ENCODE assay signal across 8 cellular contexts in genomic region chr1:205523891-205524793, GRCh38. TPM values are rescaled to one million over a fixed set of nuclear protein-coding genes. Genes with fewer than 3 reads are reported as not detected.
A peak's percentile ranks its signal among the peaks of the same experiment; 100 is the strongest.
DNase-seq lines count a peak whose midpoint lies in the region; ATAC-seq and TF ChIP-seq lines count a peak whose summit lies in the region.

No MANE protein-coding gene starts in this region.

- no peaks in the 10 kb centered on the region for H3K36me3 Mint-ChIP-seq in activated T-helper 17 cell treated with anti-CD3 and anti-CD28 coated beads, Interleukin-2, amount 50 U/mL, for 72 hours (ENCODE audit: low read depth)

- H3K27me3 ChIP-seq in testis: no peaks in the 10 kb centered on the region

- WGBS in testis, 2 donors: 60 to 62% methylated on average over 13 to 16 of the region's 16 CpGs

- no peaks in the 10 kb centered on the region for H3K9me3 ChIP-seq in testis

- peak overlapping the region; percentile 19; the same call in 1 of the 2 replicates for H3K27ac ChIP-seq in RWPE1
- no peak overlapping the region for H3K27ac ChIP-seq in testis

- no peak for TF ChIP-seq POLR2A in testis (IDR thresholded peaks at IDR 0.05)

- DNase-seq in DMS79 treated with DMSO at 0.1 percent for 48 hours (lab: John Stamatoyannopoulos, UW) (peak; percentile 69), LoVo (ENCODE audit: low spot score) (peak; percentile 63), RWPE1 (ENCODE audit: low spot score) (peak; percentile 91), fibroblast of the conjunctiva (ENCODE audit: low read depth) (peak; percentile 35), omental fat pad (ENCODE audit: low spot score) (peak; percentile 68), testis (peak; percentile 86)

- H3K4me3 ChIP-seq in testis: no peak overlapping the region

- H3K4me3 Mint-ChIP-seq in activated T-helper 17 cell treated with anti-CD3 and anti-CD28 coated beads, Interleukin-2, amount 50 U/mL, for 72 hours: no peak overlapping the region

- H3K4me1 Mint-ChIP-seq in activated T-helper 17 cell treated with anti-CD3 and anti-CD28 coated beads, Interleukin-2, amount 50 U/mL, for 72 hours: no peaks in the 10 kb centered on the region

- intact Hi-C loops in testis (cut with DNase I; ENCODE audit: low total_unique reads): loop anchor here (5.0 to 10.0 kb wide), 2 partner anchors 37 to 131 kb away; no protein-coding TSS in a partner anchor

- no peaks in the 10 kb centered on the region for H3K9me3 Mint-ChIP-seq in activated T-helper 17 cell treated with anti-CD3 and anti-CD28 coated beads, Interleukin-2, amount 50 U/mL, for 72 hours

- ATAC-seq in activated T-helper 17 cell treated with anti-CD3 and anti-CD28 coated beads, Interleukin-2, amount 50 U/mL, for 72 hours (replicated peaks): peak; percentile 68
- ATAC-seq in omental fat pad (ENCODE audit: low FRiP score) (no peak), HG03159 (IDR thresholded peaks at IDR 0.05; ENCODE audit: unreplicated experiment) (no peak)

- TF ChIP-seq CTCF in RWPE1 (conservative IDR thresholded peaks at IDR 0.05; ENCODE audit: low read depth) (peak; percentile 75), omental fat pad (IDR thresholded peaks at IDR 0.05) (peak in 1 of 3 donors; percentile 43), testis (IDR thresholded peaks at IDR 0.05) (peak; percentile 65 to 75 (median 73))

- CTCF ChIA-PET in RWPE1 (lab: Yijun Ruan, JAX): interaction anchor here (0.6 to 11.5 kb wide), 47 partner anchors 9 to 551 kb away, joined by 3 to 326 read pairs (median 6); partner anchors contain the start of gene CDK18

- no peak overlapping the region for H3K27ac Mint-ChIP-seq in activated T-helper 17 cell treated with anti-CD3 and anti-CD28 coated beads, Interleukin-2, amount 50 U/mL, for 72 hours

- H3K36me3 ChIP-seq in testis (ENCODE audit: low read depth, missing control alignments): no peaks in the 10 kb centered on the region

- POLR2A ChIA-PET in RWPE1 (lab: Yijun Ruan, JAX; ENCODE audit: low non-redundant PET): interaction anchor here (0.8 kb wide), 1 partner anchor 11 kb away, joined by 4 read pairs; no protein-coding TSS in a partner anchor

- H3K27me3 Mint-ChIP-seq in activated T-helper 17 cell treated with anti-CD3 and anti-CD28 coated beads, Interleukin-2, amount 50 U/mL, for 72 hours: peaks cover 6% of the 10 kb centered on the region

- H3K4me1 ChIP-seq in testis: no peaks in the 10 kb centered on the region

RNA-seq across cellular contexts. Expression of gene CDK18, which starts 19.7 kb away (rescaled TPM):
- total RNA-seq in activated T-helper 17 cell treated with anti-CD3 and anti-CD28 coated beads, Interleukin-2, amount 50 U/mL, for 72 hours: 1 to 10 TPM in 1 of 2 donors, under 1 TPM in 1; 0.91 to 3.0 TPM
- total RNA-seq in omental fat pad (1 to 10 TPM; 2.8 to 9.0 (median 5.3) TPM), testis (1 to 10 TPM; 6.5 to 8.5 TPM)
- 9.2 TPM for polyA plus RNA-seq in testis (ENCODE audit: insufficient read depth, low read depth, low replicate concordance)

Comparison
In these comparisons a context has a peak if more than half of its experiments do, and no peak if none do; other contexts are left out.
1. DNase-seq: peak in every context shown above with its lines; median percentile 91 in RWPE1; 86 in testis; 69 in DMS79 treated with DMSO at 0.1 percent for 48 hours; 68 in omental fat pad; 63 in LoVo; 35 in fibroblast of the conjunctiva.